ENCODE assay signal across 16 cellular contexts in genomic region chr17:79020631-79021301, GRCh38. TPM values are rescaled to one million over a fixed set of nuclear protein-coding genes. Genes with fewer than 3 reads are reported as not detected.
DNase-seq lines count a peak whose midpoint lies in the region; ATAC-seq, FAIRE-seq and TF ChIP-seq lines count a peak whose summit lies in the region.
"Had no signal": no experiment of that assay in that cellular context is flagged by ENCODE, and none has a peak within 500 bp of the region (broad histone marks: within the 10 kb centered on the region; RNA-seq: fewer than 3 reads in every experiment).

No MANE protein-coding gene starts in this region.

- TF ChIP-seq POLR2A in A549 (IDR thresholded peaks at IDR 0.05; ENCODE audit: low read length) (no peak), gastroesophageal sphincter (IDR thresholded peaks at IDR 0.05) (no peak), prostate gland (IDR thresholded peaks at IDR 0.05) (no peak)

- H3K36me3 ChIP-seq in adipocyte (ENCODE audit: control insufficient read depth, insufficient read depth, low read length, severe bottlenecking) = no peaks in the 10 kb centered on the region
- H3K36me3 ChIP-seq in gastroesophageal sphincter = no peaks in the 10 kb centered on the region
- no peaks in the 10 kb centered on the region for H3K36me3 ChIP-seq in prostate gland

- H3K27me3 ChIP-seq in adipocyte (replicated peaks; ENCODE audit: control insufficient read depth, insufficient read depth, low read length) (no peaks in the 10 kb centered on the region), gastroesophageal sphincter (no peaks in the 10 kb centered on the region), prostate gland (replicated peaks; ENCODE audit: insufficient read depth) (no peaks in the 10 kb centered on the region)

- CTCF ChIA-PET in A549 (lab: Yijun Ruan, JAX) = interaction anchor here (0.6 to 14.8 kb wide), 26 partner anchors 10 to 690 kb away, joined by 3 to 376 read pairs (median 5); partner anchors contain the start of gene CANT1
- CTCF ChIA-PET in activated naive CD4-positive, alpha-beta T cell treated with anti-CD3 and anti-CD28 coated beads for 36 hours (lab: Charles Lee) = interaction anchor here (1.2 to 3.2 kb wide), 3 partner anchors 22 to 27 kb away, joined by 4 to 13 read pairs (median 10); no protein-coding TSS in a partner anchor

- intact Hi-C loops in prostate gland (cut with DNase I) = no loop called here
- intact Hi-C loops in activated naive CD4-positive, alpha-beta T cell treated with anti-CD3 and anti-CD28 coated beads for 36 hours (cut with micrococcal nuclease) = no loop called here

- H3K4me3 Mint-ChIP-seq in activated naive CD4-positive, alpha-beta T cell treated with anti-CD3 and anti-CD28 coated beads for 36 hours = no peak overlapping the region
- H3K4me3 Mint-ChIP-seq: activated naive CD8-positive, alpha-beta T cell treated with anti-CD3 and anti-CD28 coated beads, Interleukin-2, amount 10 ng/mL, durations not matched to agents 7 days and 5 days; naive thymus-derived CD4-positive, alpha-beta T cell had no signal

- DNase-seq in A549 (ENCODE audit: low read depth in 1 of 2, low spot score in 1 of 2) = no peak
- DNase-seq in adipocyte (ENCODE audit: low read depth) = peak; percentile 49
- no peak for DNase-seq in prostate gland (ENCODE audit: low spot score)
- no peak for DNase-seq in C1 segment of cervical spinal cord (lab: John Stamatoyannopoulos, UW)
- no peak for DNase-seq in NCI-H2107 treated with DMSO at 0.1 percent for 48 hours (lab: John Stamatoyannopoulos, UW; ENCODE audit: unreplicated experiment)
- DNase-seq in activated naive CD4-positive, alpha-beta T cell treated with anti-CD3 and anti-CD28 coated beads for 36 hours = no peak
- DNase-seq: activated CD8-positive, alpha-beta memory T cell treated with anti-CD3 and anti-CD28 coated beads, Interleukin-2, amount 50 U/mL, for 4 hours; activated naive CD8-positive, alpha-beta T cell treated with anti-CD3 and anti-CD28 coated beads, Interleukin-2, amount 10 ng/mL, durations not matched to agents 7 days and 5 days; Calu3; naive thymus-derived CD4-positive, alpha-beta T cell; NCI-H1092 treated with DMSO at 0.1 percent for 48 hours had no signal

- no peak overlapping the region for H3K4me3 ChIP-seq in A549
- peak overlapping the region; percentile 51 for H3K4me3 ChIP-seq in adipocyte (ENCODE audit: low read length)
- H3K4me3 ChIP-seq in gastroesophageal sphincter = no peak overlapping the region
- no peak overlapping the region for H3K4me3 ChIP-seq in prostate gland

- FAIRE-seq in A549 (lab: Jason Lieb, UNC) = no peak
- FAIRE-seq: frontal cortex, islet of Langerhans had no signal

- POLR2A ChIA-PET in A549 (lab: Yijun Ruan, JAX) = interaction anchor here (1.0 kb wide), 1 partner anchor 11 kb away, joined by 3 read pairs; the partner anchor contains the start of gene CANT1

- TF ChIP-seq EP300 in A549 (IDR thresholded peaks at IDR 0.05) = no peak
- TF ChIP-seq EP300 in gastroesophageal sphincter (IDR thresholded peaks at IDR 0.05) = no peak

- peaks cover 23% of the 10 kb centered on the region for H3K4me1 ChIP-seq in A549
- H3K4me1 ChIP-seq in adipocyte (ENCODE audit: control insufficient read depth, insufficient read depth, low read length) = peaks cover 55% of the 10 kb centered on the region
- H3K4me1 ChIP-seq in gastroesophageal sphincter = peaks cover 3 to 67% (median 38%) of the 10 kb centered on the region in 3 donors
- H3K4me1 ChIP-seq in prostate gland (replicated peaks) = peaks cover 10% of the 10 kb centered on the region

- H3K9me3 ChIP-seq in A549 (no peaks in the 10 kb centered on the region), adipocyte (ENCODE audit: control insufficient read depth, low read length) (no peaks in the 10 kb centered on the region), gastroesophageal sphincter (no peaks in the 10 kb centered on the region), prostate gland (no peaks in the 10 kb centered on the region)

- H3K9ac ChIP-seq in adipocyte (ENCODE audit: low read length) = peak overlapping the region; percentile 73

- 33% methylated on average over 2 of the region's 2 CpGs for WGBS in A549 (ENCODE audit: missing lambda C conversion rate)
- 56 to 64% methylated on average over 2 of the region's 2 CpGs for WGBS in gastroesophageal sphincter (ENCODE audit: low coverage in 1 of 2), 2 donors
- 68% methylated on average over 2 of the region's 2 CpGs for WGBS in prostate gland

- TF ChIP-seq CTCF in A549 (IDR thresholded peaks at IDR 0.05) (no peak), gastroesophageal sphincter (IDR thresholded peaks at IDR 0.05) (no peak), prostate gland (IDR thresholded peaks at IDR 0.05) (no peak)

- no peak for TF ChIP-seq RAD21 in A549 (conservative IDR thresholded peaks at IDR 0.05 in 1 of 2, IDR thresholded peaks at IDR 0.05 in 1 of 2)

- no peak overlapping the region for H3K4me2 ChIP-seq in A549

- no peak for ATAC-seq in A549
- ATAC-seq in gastroesophageal sphincter = no peak
- ATAC-seq in GM19351 (IDR thresholded peaks at IDR 0.05; ENCODE audit: unreplicated experiment) = no peak
- ATAC-seq: naive thymus-derived CD4-positive, alpha-beta T cell had no signal

- H3K4me1 Mint-ChIP-seq in activated naive CD4-positive, alpha-beta T cell treated with anti-CD3 and anti-CD28 coated beads for 36 hours (ENCODE audit: low read depth) = peaks cover 5% of the 10 kb centered on the region

- H3K9me3 Mint-ChIP-seq in activated naive CD4-positive, alpha-beta T cell treated with anti-CD3 and anti-CD28 coated beads for 36 hours = peaks cover under 1% of the 10 kb centered on the region

- no peak overlapping the region for H3K27ac Mint-ChIP-seq in activated naive CD4-positive, alpha-beta T cell treated with anti-CD3 and anti-CD28 coated beads for 36 hours
- H3K27ac Mint-ChIP-seq: activated naive CD8-positive, alpha-beta T cell treated with anti-CD3 and anti-CD28 coated beads, Interleukin-2, amount 10 ng/mL, durations not matched to agents 7 days and 5 days; naive thymus-derived CD4-positive, alpha-beta T cell had no signal

- H3K27me3 Mint-ChIP-seq in activated naive CD4-positive, alpha-beta T cell treated with anti-CD3 and anti-CD28 coated beads for 36 hours (ENCODE audit: low read depth) = peaks cover 16% of the 10 kb centered on the region

- H3K27ac ChIP-seq in A549 (peak overlapping the region; percentile 32 to 43; a peak in 4 of 6 replicates), gastroesophageal sphincter (peak overlapping the region; percentile 65 to 85 (median 82)), prostate gland (peak overlapping the region; percentile 50 to 52)

- peaks cover under 1% of the 10 kb centered on the region for H3K36me3 Mint-ChIP-seq in activated naive CD4-positive, alpha-beta T cell treated with anti-CD3 and anti-CD28 coated beads for 36 hours (ENCODE audit: low read depth)
- H3K36me3 Mint-ChIP-seq: activated naive CD8-positive, alpha-beta T cell treated with anti-CD3 and anti-CD28 coated beads, Interleukin-2, amount 10 ng/mL, durations not matched to agents 7 days and 5 days; naive thymus-derived CD4-positive, alpha-beta T cell had no signal

TF ChIP-seq in A549, 52 proteins besides CTCF, POLR2A, EP300 and RAD21 (continues in another document):
- no peak for TF ChIP-seq HOXB5 (CRISPR knock-in tag; IDR thresholded peaks at IDR 0.05)
- no peak for TF ChIP-seq HES2 (IDR thresholded peaks at IDR 0.05)
- no peak for TF ChIP-seq MAFK (IDR thresholded peaks at IDR 0.05; ENCODE audit: partially characterized antibody)
- TF ChIP-seq ZNF302 (CRISPR knock-in tag; IDR thresholded peaks at IDR 0.05) = no peak

RNA-seq across cellular contexts. Expression of gene C1QTNF1, which starts 3.2 kb away (rescaled TPM):
- 10.2 and 13.2 TPM in 2 replicates for polyA plus RNA-seq in A549 (2011; rRNA removed)
- polyA plus RNA-seq in A549 (2012; cell fraction: cytosol; rRNA removed) = 5.2 and 8.3 TPM in 2 replicates
- 15.4 and 16.1 TPM in 2 replicates for polyA plus RNA-seq in A549 (2012; cell fraction: nucleus; rRNA removed)
- polyA plus RNA-seq in A549 (2017; fragmentation: RNase III; extraction: RNeasy Plus Mini Kit Qiagen cat#74134 plus additional on column Dnase treatment) = 26.1 to 27.8 TPM (median 27.3 TPM) in 3 replicates
- polyA minus RNA-seq in A549 (2011; rRNA and poly(A)+ RNA removed) = 12.9 and 13.3 TPM in 2 replicates
- total RNA-seq in gastroesophageal sphincter = 10 to 100 TPM; 50.8 to 76.5 (median 72.3) TPM
- 10 to 100 TPM; 16.3 to 57.9 TPM for total RNA-seq in prostate gland
- total RNA-seq in activated naive CD4-positive, alpha-beta T cell treated with anti-CD3 and anti-CD28 coated beads for 36 hours = under 1 TPM; 0.14 to 0.32 TPM
- total RNA-seq: activated naive CD8-positive, alpha-beta T cell treated with anti-CD3 and anti-CD28 coated beads, Interleukin-2, amount 10 ng/mL, durations not matched to agents 7 days and 5 days; OCI-LY7 had no signal
- polyA plus RNA-seq: naive thymus-derived CD4-positive, alpha-beta T cell had no signal

RNA-seq across cellular contexts. Expression of gene CANT1, which starts 11.2 kb away (rescaled TPM):
- polyA plus RNA-seq in A549 (2011; rRNA removed) (65.5 and 70.0 TPM in 2 replicates), A549 (2017; fragmentation: RNase III; extraction: RNeasy Plus Mini Kit Qiagen cat#74134 plus additional on column Dnase treatment) (63.4 to 67.6 TPM (median 66.8 TPM) in 3 replicates)
- 73.1 and 91.1 TPM in 2 replicates for polyA plus RNA-seq in A549 (2012; cell fraction: cytosol; rRNA removed)
- 73.9 and 106 TPM in 2 replicates for polyA plus RNA-seq in A549 (2012; cell fraction: nucleus; rRNA removed)
- 66.6 and 67.2 TPM in 2 replicates for polyA minus RNA-seq in A549 (2011; rRNA and poly(A)+ RNA removed)
- total RNA-seq in gastroesophageal sphincter (10 to 100 TPM; 11.2 to 30.1 (median 21.6) TPM), prostate gland (100 to 1,000 TPM in 1 of 2 donors, 10 to 100 TPM in 1; 89.7 to 201 TPM)
- 10 to 100 TPM; 48.7 to 51.0 TPM for total RNA-seq in activated naive CD4-positive, alpha-beta T cell treated with anti-CD3 and anti-CD28 coated beads for 36 hours

RNA-seq across cellular contexts. Expression of gene LGALS3BP, which starts 41.0 kb away (rescaled TPM):
- polyA plus RNA-seq in A549 (2011; rRNA removed) = 28.3 and 32.3 TPM in 2 replicates
- 21.3 and 28.5 TPM in 2 replicates for polyA plus RNA-seq in A549 (2012; cell fraction: cytosol; rRNA removed)
- polyA plus RNA-seq in A549 (2012; cell fraction: nucleus; rRNA removed) = 104 and 148 TPM in 2 replicates
- polyA plus RNA-seq in A549 (2017; fragmentation: RNase III; extraction: RNeasy Plus Mini Kit Qiagen cat#74134 plus additional on column Dnase treatment) = 59.5 to 66.1 TPM (median 60.0 TPM) in 3 replicates
- polyA minus RNA-seq in A549 (2011; rRNA and poly(A)+ RNA removed) = 34.3 and 41.5 TPM in 2 replicates
- total RNA-seq in gastroesophageal sphincter = 100 to 1,000 TPM; 101 to 260 (median 166) TPM
- total RNA-seq in prostate gland = 100 to 1,000 TPM; 570 to 890 TPM
- total RNA-seq in activated naive CD4-positive, alpha-beta T cell treated with anti-CD3 and anti-CD28 coated beads for 36 hours = 10 to 100 TPM; 59.9 to 65.4 TPM

RNA-seq across cellular contexts. Expression of gene ENGASE, which starts 53.9 kb away (rescaled TPM):
- 11.5 and 13.4 TPM in 2 replicates for polyA plus RNA-seq in A549 (2011; rRNA removed)
- polyA plus RNA-seq in A549 (2012; cell fraction: cytosol; rRNA removed) = 20.8 and 25.0 TPM in 2 replicates
- 232 and 242 TPM in 2 replicates for polyA plus RNA-seq in A549 (2012; cell fraction: nucleus; rRNA removed)
- polyA plus RNA-seq in A549 (2017; fragmentation: RNase III; extraction: RNeasy Plus Mini Kit Qiagen cat#74134 plus additional on column Dnase treatment) = 33.8 to 41.7 TPM (median 38.0 TPM) in 3 replicates
- 17.5 and 25.8 TPM in 2 replicates for polyA minus RNA-seq in A549 (2011; rRNA and poly(A)+ RNA removed)
- 10 to 100 TPM in 3 of 4 donors, 1 to 10 TPM in 1; 8.3 to 46.5 (median 16.2) TPM for total RNA-seq in gastroesophageal sphincter
- total RNA-seq in prostate gland = 10 to 100 TPM; 19.4 to 45.7 TPM
- 10 to 100 TPM; 49.5 to 51.2 TPM for total RNA-seq in activated naive CD4-positive, alpha-beta T cell treated with anti-CD3 and anti-CD28 coated beads for 36 hours

Comparison
In these comparisons a context has a peak if more than half of its experiments do, and no peak if none do; other contexts are left out.
1. RNA of gene C1QTNF1, which starts 3.2 kb away (total RNA-seq): 50.8 to 76.5 TPM in gastroesophageal sphincter and 16.3 to 57.9 TPM in prostate gland; 0.14 to 0.32 TPM in activated naive CD4-positive, alpha-beta T cell treated with anti-CD3 and anti-CD28 coated beads for 36 hours; every median in the first group is over 10 times any median in the second.
2. Peak in every context shown above with its lines, with median percentiles within 50 percentile points of each other: H3K27ac ChIP-seq.